In the genomic region with DNA sequence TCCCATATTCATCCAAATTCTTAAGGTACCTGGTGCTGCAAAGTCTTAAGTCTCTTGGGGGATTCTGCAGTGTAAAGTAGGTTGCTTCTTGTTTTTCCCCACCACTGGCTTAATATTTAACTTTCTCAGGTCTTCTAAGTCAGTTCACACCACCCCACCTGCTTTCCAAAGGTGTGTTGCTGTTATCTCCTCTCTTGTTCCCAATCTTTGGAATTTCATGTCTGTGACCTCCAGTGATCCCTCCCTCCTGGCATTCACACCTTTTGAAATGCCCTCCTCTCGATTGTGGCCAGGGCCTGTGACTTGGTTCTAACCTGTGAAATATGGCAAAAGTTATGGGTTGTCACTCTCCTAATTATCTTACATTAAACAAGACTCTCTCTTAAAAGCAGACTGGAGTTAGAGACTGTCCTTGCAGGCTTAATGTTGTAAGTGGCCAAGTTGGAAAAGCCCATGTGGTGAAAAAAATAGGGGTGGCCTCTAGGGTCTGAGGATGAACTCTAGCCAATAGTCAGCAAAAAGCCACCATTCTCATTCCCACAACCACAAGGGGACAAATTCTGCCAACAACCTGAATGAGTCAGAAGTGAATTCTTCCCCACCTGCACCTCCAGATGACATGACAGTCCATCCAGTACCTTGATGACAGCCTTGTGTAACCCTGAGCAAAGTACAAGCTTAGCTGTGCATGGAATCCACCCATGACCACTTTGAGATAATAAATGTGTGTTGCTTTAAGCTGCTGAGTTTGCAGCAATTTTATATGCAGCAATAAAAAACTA, we compare ENCODE assay signal across 19 cellular contexts. TPM values are rescaled to one million over a fixed set of nuclear protein-coding genes. Genes with fewer than 3 reads are reported as not detected.
A peak's percentile ranks its signal among the peaks of the same experiment; 100 is the strongest.
DNase-seq lines count a peak whose midpoint lies in the region; ATAC-seq, FAIRE-seq and TF ChIP-seq lines count a peak whose summit lies in the region.
"Had no signal": no experiment of that assay in that cellular context is flagged by ENCODE, and none has a peak within 500 bp of the region (broad histone marks: within the 10 kb centered on the region; RNA-seq: fewer than 3 reads in every experiment).

No MANE protein-coding gene starts in this region.

- intact Hi-C loops in MCF 10A (cut with micrococcal nuclease): no loop called here
- intact Hi-C loops in breast epithelium (cut with DNase I; ENCODE audit: low total_unique reads): no loop called here

- ATAC-seq in left lobe of liver (peak; percentile 65), HG03159 (IDR thresholded peaks at IDR 0.05; ENCODE audit: unreplicated experiment) (no peak), GM21390 (IDR thresholded peaks at IDR 0.05; ENCODE audit: unreplicated experiment) (no peak)
- ATAC-seq: Panc1 had no signal

- no peak overlapping the region for H3K4me3 Mint-ChIP-seq in MCF 10A (ENCODE audit: unreplicated experiment)

- DNase-seq in MCF 10A (ENCODE audit: unreplicated experiment): peak; percentile 5
- no peak for DNase-seq in breast epithelium (ENCODE audit: low spot score in 2 of 2)
- no peak for DNase-seq in left lobe of liver (ENCODE audit: low spot score)
- no peak for DNase-seq in NCI-H2107 treated with DMSO at 0.1 percent for 48 hours (lab: John Stamatoyannopoulos, UW; ENCODE audit: unreplicated experiment)
- DNase-seq in activated CD8-positive, alpha-beta memory T cell treated with anti-CD3 and anti-CD28 coated beads for 24 hours: no peak
- DNase-seq: 8988T, MG63, NCI-H1105, NCI-H1694 treated with DMSO at 0.1 percent for 48 hours, NCI-H446, NCI-H748 treated with DMSO at 0.1 percent for 48 hours, SHP77 had no signal

- no peaks in the 10 kb centered on the region for H3K36me3 Mint-ChIP-seq in MCF 10A (ENCODE audit: insufficient read depth, unreplicated experiment)

- no peaks in the 10 kb centered on the region for H3K9me3 ChIP-seq in breast epithelium
- H3K9me3 ChIP-seq: BLaER1, HAP-1, MG63 had no signal

- no peaks in the 10 kb centered on the region for H3K27me3 Mint-ChIP-seq in MCF 10A (ENCODE audit: insufficient read depth, unreplicated experiment)

- FAIRE-seq in colon (lab: Jason Lieb, UNC): peak; percentile 66
- FAIRE-seq: HTR-8/SVneo had no signal

- H3K36me3 ChIP-seq in breast epithelium: no peaks in the 10 kb centered on the region
- H3K36me3 ChIP-seq: BLaER1, HAP-1, MG63 had no signal

- H3K4me1 ChIP-seq in breast epithelium: no peaks in the 10 kb centered on the region
- H3K4me1 ChIP-seq: BLaER1, HAP-1 had no signal

- no TSS peak for BruUV-seq in MCF 10A (replicated peaks; lab: Mats Ljungman, UMichigan)

- TF ChIP-seq POLR2A in breast epithelium (IDR thresholded peaks at IDR 0.05): no peak

- POLR2A ChIA-PET in MCF 10A (lab: Yijun Ruan, JAX): interaction anchor here (0.9 to 1.0 kb wide), 2 partner anchors 38 to 47 kb away, joined by 3 read pairs; no protein-coding TSS in a partner anchor

- no peaks in the 10 kb centered on the region for H3K9me3 Mint-ChIP-seq in MCF 10A (ENCODE audit: unreplicated experiment)

- TF ChIP-seq CTCF in MCF 10A (IDR thresholded peaks at IDR 0.05; ENCODE audit: unreplicated experiment) (no peak), breast epithelium (IDR thresholded peaks at IDR 0.05) (no peak)

- no peak overlapping the region for H3K27ac Mint-ChIP-seq in MCF 10A (ENCODE audit: low read depth, unreplicated experiment)

- no peak overlapping the region for H3K4me3 ChIP-seq in breast epithelium
- H3K4me3 ChIP-seq: BLaER1, HAP-1, MG63 had no signal

- no peak overlapping the region for H3K27ac ChIP-seq in breast epithelium
- H3K27ac ChIP-seq: BLaER1 had no signal

- no peaks in the 10 kb centered on the region for H3K27me3 ChIP-seq in breast epithelium
- H3K27me3 ChIP-seq: BLaER1, MG63 had no signal

- H3K4me1 Mint-ChIP-seq in MCF 10A (ENCODE audit: insufficient read depth, unreplicated experiment): peaks cover 46% of the 10 kb centered on the region

- CTCF ChIA-PET in MCF 10A (lab: Yijun Ruan, JAX): interaction anchor here (1.6 to 2.2 kb wide), 2 partner anchors 50 to 141 kb away, joined by 4 to 6 read pairs; no protein-coding TSS in a partner anchor

RNA-seq across cellular contexts. Expression of a gene that starts 45.1 kb away (rescaled TPM):
- total RNA-seq in MCF 10A (2022): 1.3 and 3.5 TPM in 2 replicates
- total RNA-seq in breast epithelium: 1 to 10 TPM in 1 of 3 donors, under 1 TPM in 1, not detected in 1; 0.66 to 3.5 TPM
- 0.45 TPM for total RNA-seq in left lobe of liver
